In genomic region chr16:68292425-68292824, GRCh38 we compare ENCODE assay signal across 26 cellular contexts. TPM values are rescaled to one million over a fixed set of nuclear protein-coding genes. Genes with fewer than 3 reads are reported as not detected.
DNase-seq lines count a peak whose midpoint lies in the region; ATAC-seq, FAIRE-seq and TF ChIP-seq lines count a peak whose summit lies in the region.
"Had no signal": no experiment of that assay in that cellular context is flagged by ENCODE, and none has a peak within 500 bp of the region (broad histone marks: within the 10 kb centered on the region; RNA-seq: fewer than 3 reads in every experiment).

No MANE protein-coding gene starts in this region.

- H3K9ac ChIP-seq in HepG2 (ENCODE audit: insufficient read depth, low read depth, low read length), result no peak overlapping the region

- intact Hi-C loops in activated CD4-positive, alpha-beta T cell treated with anti-CD3 and anti-CD28 coated beads for 36 hours (cut with DNase I, micrococcal nuclease), result no loop called here
- intact Hi-C loops in HepG2 (cut with micrococcal nuclease; ENCODE audit: unreplicated experiment), result no loop called here
- intact Hi-C loops in right lobe of liver (cut with DNase I), result no loop called here

- peak overlapping the region; percentile 96 for H3K27ac Mint-ChIP-seq in activated CD4-positive, alpha-beta T cell treated with anti-CD3 and anti-CD28 coated beads for 36 hours
- H3K27ac Mint-ChIP-seq in activated naive CD8-positive, alpha-beta T cell treated with anti-CD3 and anti-CD28 coated beads for 36 hours, result peak overlapping the region; percentile 96
- H3K27ac Mint-ChIP-seq in stimulated activated naive B cell treated with anti-CD40 and anti-IgM and Interleukin-4, amounts not matched to agents 10 μg/mL and 1 μg/mL and 100 μg/mL, for 72 hours, result peak overlapping the region; percentile 51

- no peak for ATAC-seq in activated CD4-positive, alpha-beta T cell treated with anti-CD3 and anti-CD28 coated beads for 36 hours
- ATAC-seq in HepG2 (no peak), right lobe of liver (no peak), HG02884 (IDR thresholded peaks at IDR 0.05; ENCODE audit: unreplicated experiment) (no peak)
- ATAC-seq in stimulated activated naive B cell treated with anti-CD40 and anti-IgM and Interleukin-4, amounts not matched to agents 10 μg/mL and 1 μg/mL and 100 μg/mL, for 72 hours (replicated peaks), result no peak
- ATAC-seq: activated CD4-positive, CD25-positive, alpha-beta regulatory T cell treated with anti-CD3 and anti-CD28 coated beads, Interleukin-2, amount 50 U/mL, for 24 hours; left lobe of liver had no signal

- no peaks in the 10 kb centered on the region for H3K9me3 Mint-ChIP-seq in activated CD4-positive, alpha-beta T cell treated with anti-CD3 and anti-CD28 coated beads for 36 hours (ENCODE audit: low read depth)
- H3K9me3 Mint-ChIP-seq in activated naive CD8-positive, alpha-beta T cell treated with anti-CD3 and anti-CD28 coated beads for 36 hours, result no peaks in the 10 kb centered on the region
- H3K9me3 Mint-ChIP-seq in stimulated activated naive B cell treated with anti-CD40 and anti-IgM and Interleukin-4, amounts not matched to agents 10 μg/mL and 1 μg/mL and 100 μg/mL, for 72 hours, result no peaks in the 10 kb centered on the region

- H3K4me3 Mint-ChIP-seq in activated CD4-positive, alpha-beta T cell treated with anti-CD3 and anti-CD28 coated beads for 36 hours, result no peak overlapping the region
- H3K4me3 Mint-ChIP-seq in activated naive CD8-positive, alpha-beta T cell treated with anti-CD3 and anti-CD28 coated beads for 36 hours, result no peak overlapping the region
- no peak overlapping the region for H3K4me3 Mint-ChIP-seq in stimulated activated naive B cell treated with anti-CD40 and anti-IgM and Interleukin-4, amounts not matched to agents 10 μg/mL and 1 μg/mL and 100 μg/mL, for 72 hours

- TF ChIP-seq RAD21 in HepG2 (CRISPR knock-in tag; IDR thresholded peaks at IDR 0.05), result no peak

- H3K4me3 ChIP-seq in HepG2 (replicated peaks in 1 of 3; ENCODE audit: insufficient read depth in 1 of 3, low read depth in 2 of 3, low read length in 3 of 3) (no peak overlapping the region), right lobe of liver (no peak overlapping the region)
- H3K4me3 ChIP-seq: breast epithelium, colonic mucosa, esophagus muscularis mucosa, SK-N-MC had no signal

- no peak overlapping the region for H3K4me2 ChIP-seq in HepG2 (ENCODE audit: low read depth, low read length)

- TF ChIP-seq POLR2A in HepG2 (IDR thresholded peaks at IDR 0.05; ENCODE audit: insufficient read depth in 1 of 2, low read depth in 2 of 2, low read length in 2 of 2), result no peak
- no peak for TF ChIP-seq POLR2A in right lobe of liver (IDR thresholded peaks at IDR 0.05)

- WGBS in HepG2 (ENCODE audit: low lambda C conversion rate), result 98% methylated on average over 5 of the region's 5 CpGs
- 90% methylated on average over 5 of the region's 5 CpGs for WGBS in right lobe of liver (ENCODE audit: insufficient coverage, low coverage, low lambda C conversion rate, missing lambda C conversion rate)

- no peaks in the 10 kb centered on the region for H4K20me1 ChIP-seq in HepG2 (ENCODE audit: insufficient read depth, low read length)

- TF ChIP-seq CTCF in HepG2 (CRISPR knock-in tag; IDR thresholded peaks at IDR 0.05), result no peak
- no peak for TF ChIP-seq CTCF in right lobe of liver (IDR thresholded peaks at IDR 0.05)

- TF ChIP-seq EP300 in HepG2 (IDR thresholded peaks at IDR 0.05; ENCODE audit: low read depth in 2 of 2, low read length in 2 of 2), result no peak
- TF ChIP-seq EP300 in HepG2 (CRISPR knock-in tag; IDR thresholded peaks at IDR 0.05; ENCODE audit: borderline replicate concordance), result no peak

- no peak overlapping the region for H2AFZ ChIP-seq in HepG2 (ENCODE audit: low read length)

- H3K9me3 ChIP-seq in HepG2 (ENCODE audit: low read length) (no peaks in the 10 kb centered on the region), right lobe of liver (no peaks in the 10 kb centered on the region)
- H3K9me3 ChIP-seq: breast epithelium, colonic mucosa, esophagus muscularis mucosa had no signal

- POLR2A ChIA-PET in activated CD4-positive, alpha-beta T cell treated with anti-CD3 and anti-CD28 coated beads for 36 hours (lab: Charles Lee), result interaction anchor here (1.3 kb wide), 1 partner anchor 19 kb away, joined by 6 read pairs; the partner anchor contains the start of genes PRMT7 and SLC7A6OS
- POLR2A ChIA-PET in HepG2 (lab: Yijun Ruan, JAX), result interaction anchor here (1.0 kb wide), 1 partner anchor 18 kb away, joined by 3 read pairs; the partner anchor contains the start of genes PRMT7 and SLC7A6OS

- H3K4me1 ChIP-seq in HepG2 (ENCODE audit: insufficient read depth, low read length) (peaks cover 3% of the 10 kb centered on the region), right lobe of liver (no peaks in the 10 kb centered on the region)

- peaks cover 61% of the 10 kb centered on the region for H3K36me3 Mint-ChIP-seq in activated CD4-positive, alpha-beta T cell treated with anti-CD3 and anti-CD28 coated beads for 36 hours (ENCODE audit: low read depth)
- peaks cover 48% of the 10 kb centered on the region for H3K36me3 Mint-ChIP-seq in activated naive CD8-positive, alpha-beta T cell treated with anti-CD3 and anti-CD28 coated beads for 36 hours
- peaks cover 56 to 72% of the 10 kb centered on the region in 2 donors for H3K36me3 Mint-ChIP-seq in stimulated activated naive B cell treated with anti-CD40 and anti-IgM and Interleukin-4, amounts not matched to agents 10 μg/mL and 1 μg/mL and 100 μg/mL, for 72 hours

- no peak overlapping the region for H3K27ac ChIP-seq in HepG2 (ENCODE audit: extremely low read length, insufficient read depth, low read length)
- no peak overlapping the region for H3K27ac ChIP-seq in right lobe of liver
- H3K27ac ChIP-seq: breast epithelium, colonic mucosa, esophagus muscularis mucosa, HL-60, SK-N-MC had no signal

- peaks cover 4% of the 10 kb centered on the region for H3K79me2 ChIP-seq in HepG2 (ENCODE audit: insufficient read depth, low read length)

- no peak for FAIRE-seq in HepG2 (lab: Jason Lieb, UNC)
- FAIRE-seq: frontal cortex, G401.6, urothelium cell line had no signal

- H3K36me3 ChIP-seq in HepG2 (replicated peaks in 1 of 2; ENCODE audit: control insufficient read depth in 1 of 2, insufficient read depth in 2 of 2, low read length in 2 of 2), result peaks cover 67 to 92% of the 10 kb centered on the region in 2 experiments
- H3K36me3 ChIP-seq in right lobe of liver, result no peaks in the 10 kb centered on the region
- H3K36me3 ChIP-seq: breast epithelium had no signal

- in situ Hi-C loops in HepG2 (cut with HindIII; ENCODE audit: extremely low pct_ligation_motif_present, low pct_unique_long_range_greater_than_20kb), result no loop called here

- no peaks in the 10 kb centered on the region for H3K27me3 ChIP-seq in HepG2 (ENCODE audit: control insufficient read depth in 1 of 2, insufficient read depth in 2 of 2, low read length in 2 of 2)
- H3K27me3 ChIP-seq in right lobe of liver, result no peaks in the 10 kb centered on the region
- H3K27me3 ChIP-seq: breast epithelium, colonic mucosa, esophagus muscularis mucosa had no signal

- no peaks in the 10 kb centered on the region for H3K27me3 Mint-ChIP-seq in activated CD4-positive, alpha-beta T cell treated with anti-CD3 and anti-CD28 coated beads for 36 hours
- no peaks in the 10 kb centered on the region for H3K27me3 Mint-ChIP-seq in activated naive CD8-positive, alpha-beta T cell treated with anti-CD3 and anti-CD28 coated beads for 36 hours
- H3K27me3 Mint-ChIP-seq in stimulated activated naive B cell treated with anti-CD40 and anti-IgM and Interleukin-4, amounts not matched to agents 10 μg/mL and 1 μg/mL and 100 μg/mL, for 72 hours, result no peaks in the 10 kb centered on the region

- DNase-seq in activated CD4-positive, alpha-beta T cell treated with anti-CD3 and anti-CD28 coated beads for 36 hours, result no peak
- DNase-seq in activated CD4-positive, alpha-beta T cell treated with anti-CD3 and anti-CD28 coated beads for 4 hours, result no peak
- DNase-seq in HepG2 (ENCODE audit: low spot score) (no peak), right lobe of liver (no peak), D341Med (ENCODE audit: low spot score) (no peak)
- no peak for DNase-seq in activated naive CD8-positive, alpha-beta T cell treated with anti-CD3 and anti-CD28 coated beads for 36 hours
- no peak for DNase-seq in stimulated activated naive B cell treated with anti-CD40 and anti-IgM and Interleukin-4, amounts not matched to agents 10 μg/mL and 1 μg/mL and 100 μg/mL, for 72 hours
- DNase-seq: colonic mucosa, DMS53, HCEC 1CT, hippocampal formation, NCI-H1092 treated with DMSO at 0.1 percent for 48 hours, NCI-H1930, NCI-H2227 treated with DMSO at 0.1 percent for 48 hours had no signal

- H3K4me1 Mint-ChIP-seq in activated CD4-positive, alpha-beta T cell treated with anti-CD3 and anti-CD28 coated beads for 36 hours, result peaks cover 56% of the 10 kb centered on the region
- H3K4me1 Mint-ChIP-seq in activated naive CD8-positive, alpha-beta T cell treated with anti-CD3 and anti-CD28 coated beads for 36 hours, result peaks cover 54% of the 10 kb centered on the region
- H3K4me1 Mint-ChIP-seq in stimulated activated naive B cell treated with anti-CD40 and anti-IgM and Interleukin-4, amounts not matched to agents 10 μg/mL and 1 μg/mL and 100 μg/mL, for 72 hours, result peaks cover 43 to 74% of the 10 kb centered on the region in 2 donors

- CTCF ChIA-PET in activated CD4-positive, alpha-beta T cell treated with anti-CD3 and anti-CD28 coated beads for 36 hours (lab: Charles Lee), result interaction anchor here (0.6 to 7.7 kb wide), 8 partner anchors 8 to 31 kb away, joined by 3 to 54 read pairs (median 8); partner anchors contain the start of gene SLC7A6
- CTCF ChIA-PET in HepG2 (lab: Yijun Ruan, JAX; ENCODE audit: low intra/inter-chr PET ratio, low total read pairs), result no interaction called here

- BruUV-seq in HepG2 (replicated peaks; lab: Mats Ljungman, UMichigan), result no TSS peak

RNA-seq across cellular contexts. Expression of gene SLC7A6OS, which starts 18.3 kb away (rescaled TPM):
- 10 to 100 TPM; 17.4 to 21.7 TPM for total RNA-seq in activated CD4-positive, alpha-beta T cell treated with anti-CD3 and anti-CD28 coated beads for 36 hours
- total RNA-seq in HepG2 (2016; rRNA removed; fragmentation: Illumina TruSeq; extraction: Trizol) (21.5 and 21.6 TPM in 2 replicates), right lobe of liver (1 to 10 TPM; 4.0 to 5.4 (median 4.8) TPM)
- total RNA-seq in HepG2 (2016; cell fraction: cytosol; rRNA removed; fragmentation: Illumina TruSeq; extraction: Trizol; ENCODE audit: low read depth), result 4.2 and 5.7 TPM in 2 replicates
- 19.7 and 21.7 TPM in 2 replicates for total RNA-seq in HepG2 (2016; cell fraction: insoluble cytoplasmic fraction; rRNA removed; fragmentation: Illumina TruSeq; extraction: Trizol)
- total RNA-seq in HepG2 (2016; cell fraction: membrane; rRNA removed; fragmentation: Illumina TruSeq; extraction: Trizol), result 8.6 and 9.1 TPM in 2 replicates
- 28.4 and 34.8 TPM in 2 replicates for total RNA-seq in HepG2 (2016; cell fraction: nucleus; rRNA removed; fragmentation: Illumina TruSeq; extraction: Trizol)
- polyA plus RNA-seq in HepG2 (2011; rRNA removed), result 11.2 and 12.5 TPM in 2 replicates
- polyA plus RNA-seq in HepG2 (2011; cell fraction: cytosol; rRNA removed), result 6.1 and 9.0 TPM in 2 replicates
- polyA plus RNA-seq in HepG2 (2011; cell fraction: nucleus; rRNA removed), result 22.2 and 25.4 TPM in 2 replicates
- 12.1 and 13.5 TPM in 2 replicates for polyA plus RNA-seq in HepG2 (2012)
- 2.2 and 2.4 TPM in 2 replicates for polyA plus RNA-seq in HepG2 (2016; cell fraction: cytosol; fragmentation: Illumina TruSeq; extraction: Trizol; ENCODE audit: low read depth)
- 19.5 and 20.3 TPM in 2 replicates for polyA plus RNA-seq in HepG2 (2016; cell fraction: insoluble cytoplasmic fraction; fragmentation: Illumina TruSeq; extraction: Trizol; ENCODE audit: low read depth)
- 4.3 and 4.5 TPM in 2 replicates for polyA plus RNA-seq in HepG2 (2016; cell fraction: membrane; fragmentation: Illumina TruSeq; extraction: Trizol; ENCODE audit: low read depth)
- polyA plus RNA-seq in HepG2 (2016; cell fraction: nucleus; fragmentation: Illumina TruSeq; extraction: Trizol; ENCODE audit: insufficient read depth, low read depth), result 37.7 and 42.1 TPM in 2 replicates
- polyA minus RNA-seq in HepG2 (2011; rRNA and poly(A)+ RNA removed; ENCODE audit: low replicate concordance), result 8.8 and 15.1 TPM in 2 replicates
- polyA minus RNA-seq in HepG2 (2011; cell fraction: cytosol; rRNA and poly(A)+ RNA removed), result 4.7 and 4.9 TPM in 2 replicates
- polyA minus RNA-seq in HepG2 (2011; cell fraction: nucleus; rRNA and poly(A)+ RNA removed), result 26.7 and 28.5 TPM in 2 replicates
- total RNA-seq in activated naive CD8-positive, alpha-beta T cell treated with anti-CD3 and anti-CD28 coated beads for 36 hours, result 10 to 100 TPM; 23.0 to 23.3 TPM

RNA-seq across cellular contexts. Expression of gene PRMT7, which starts 18.4 kb away (rescaled TPM):
- total RNA-seq in activated CD4-positive, alpha-beta T cell treated with anti-CD3 and anti-CD28 coated beads for 36 hours, result 10 to 100 TPM; 62.7 to 70.7 TPM
- total RNA-seq in HepG2 (2016; rRNA removed; fragmentation: Illumina TruSeq; extraction: Trizol) (46.7 and 55.0 TPM in 2 replicates), right lobe of liver (10 to 100 TPM; 13.1 to 28.3 (median 21.1) TPM)
- 9.5 and 12.3 TPM in 2 replicates for total RNA-seq in HepG2 (2016; cell fraction: cytosol; rRNA removed; fragmentation: Illumina TruSeq; extraction: Trizol; ENCODE audit: low read depth)
- total RNA-seq in HepG2 (2016; cell fraction: insoluble cytoplasmic fraction; rRNA removed; fragmentation: Illumina TruSeq; extraction: Trizol), result 45.8 and 52.4 TPM in 2 replicates
- total RNA-seq in HepG2 (2016; cell fraction: membrane; rRNA removed; fragmentation: Illumina TruSeq; extraction: Trizol), result 18.9 and 20.2 TPM in 2 replicates
- total RNA-seq in HepG2 (2016; cell fraction: nucleus; rRNA removed; fragmentation: Illumina TruSeq; extraction: Trizol), result 51.3 and 66.0 TPM in 2 replicates
- 47.5 and 53.5 TPM in 2 replicates for polyA plus RNA-seq in HepG2 (2011; rRNA removed)
- polyA plus RNA-seq in HepG2 (2011; cell fraction: cytosol; rRNA removed), result 35.5 and 39.1 TPM in 2 replicates
- 268 and 334 TPM in 2 replicates for polyA plus RNA-seq in HepG2 (2011; cell fraction: nucleus; rRNA removed)
- polyA plus RNA-seq in HepG2 (2012), result 28.1 and 39.6 TPM in 2 replicates
- polyA plus RNA-seq in HepG2 (2016; cell fraction: cytosol; fragmentation: Illumina TruSeq; extraction: Trizol; ENCODE audit: low read depth), result 4.3 and 4.6 TPM in 2 replicates
- 36.4 and 39.2 TPM in 2 replicates for polyA plus RNA-seq in HepG2 (2016; cell fraction: insoluble cytoplasmic fraction; fragmentation: Illumina TruSeq; extraction: Trizol; ENCODE audit: low read depth)
- polyA plus RNA-seq in HepG2 (2016; cell fraction: membrane; fragmentation: Illumina TruSeq; extraction: Trizol; ENCODE audit: low read depth), result 6.8 and 7.1 TPM in 2 replicates
- 109 and 112 TPM in 2 replicates for polyA plus RNA-seq in HepG2 (2016; cell fraction: nucleus; fragmentation: Illumina TruSeq; extraction: Trizol; ENCODE audit: insufficient read depth, low read depth)
- polyA minus RNA-seq in HepG2 (2011; rRNA and poly(A)+ RNA removed; ENCODE audit: low replicate concordance), result 105 and 173 TPM in 2 replicates
- 15.1 and 21.0 TPM in 2 replicates for polyA minus RNA-seq in HepG2 (2011; cell fraction: cytosol; rRNA and poly(A)+ RNA removed)
- 89.8 and 99.8 TPM in 2 replicates for polyA minus RNA-seq in HepG2 (2011; cell fraction: nucleus; rRNA and poly(A)+ RNA removed)
- 10 to 100 TPM; 68.9 to 72.0 TPM for total RNA-seq in activated naive CD8-positive, alpha-beta T cell treated with anti-CD3 and anti-CD28 coated beads for 36 hours

RNA-seq across cellular contexts. Expression of gene SLC7A6, which starts 28.1 kb away (rescaled TPM):
- 10 to 100 TPM; 55.7 to 58.7 TPM for total RNA-seq in activated CD4-positive, alpha-beta T cell treated with anti-CD3 and anti-CD28 coated beads for 36 hours
- total RNA-seq in HepG2 (2016; rRNA removed; fragmentation: Illumina TruSeq; extraction: Trizol) (25.4 and 35.8 TPM in 2 replicates), right lobe of liver (1 to 10 TPM; 1.6 to 9.6 (median 4.5) TPM)
- total RNA-seq in HepG2 (2016; cell fraction: cytosol; rRNA removed; fragmentation: Illumina TruSeq; extraction: Trizol; ENCODE audit: low read depth), result 116 and 121 TPM in 2 replicates
- 25.1 and 35.3 TPM in 2 replicates for total RNA-seq in HepG2 (2016; cell fraction: insoluble cytoplasmic fraction; rRNA removed; fragmentation: Illumina TruSeq; extraction: Trizol)
- total RNA-seq in HepG2 (2016; cell fraction: membrane; rRNA removed; fragmentation: Illumina TruSeq; extraction: Trizol), result 38.4 and 41.5 TPM in 2 replicates
- total RNA-seq in HepG2 (2016; cell fraction: nucleus; rRNA removed; fragmentation: Illumina TruSeq; extraction: Trizol), result 53.5 and 62.4 TPM in 2 replicates
- polyA plus RNA-seq in HepG2 (2011; rRNA removed), result 67.4 and 70.8 TPM in 2 replicates
- 38.1 and 42.5 TPM in 2 replicates for polyA plus RNA-seq in HepG2 (2011; cell fraction: cytosol; rRNA removed)
- 195 and 234 TPM in 2 replicates for polyA plus RNA-seq in HepG2 (2011; cell fraction: nucleus; rRNA removed)
- 29.8 and 35.6 TPM in 2 replicates for polyA plus RNA-seq in HepG2 (2012)
- 4.5 and 5.9 TPM in 2 replicates for polyA plus RNA-seq in HepG2 (2016; cell fraction: cytosol; fragmentation: Illumina TruSeq; extraction: Trizol; ENCODE audit: low read depth)
- polyA plus RNA-seq in HepG2 (2016; cell fraction: insoluble cytoplasmic fraction; fragmentation: Illumina TruSeq; extraction: Trizol; ENCODE audit: low read depth), result 17.5 and 18.7 TPM in 2 replicates
- polyA plus RNA-seq in HepG2 (2016; cell fraction: membrane; fragmentation: Illumina TruSeq; extraction: Trizol; ENCODE audit: low read depth), result 8.7 and 9.5 TPM in 2 replicates
- 86.8 and 104 TPM in 2 replicates for polyA plus RNA-seq in HepG2 (2016; cell fraction: nucleus; fragmentation: Illumina TruSeq; extraction: Trizol; ENCODE audit: insufficient read depth, low read depth)
- 346 and 374 TPM in 2 replicates for polyA minus RNA-seq in HepG2 (2011; rRNA and poly(A)+ RNA removed; ENCODE audit: low replicate concordance)
- polyA minus RNA-seq in HepG2 (2011; cell fraction: cytosol; rRNA and poly(A)+ RNA removed), result 39.3 and 39.6 TPM in 2 replicates
- polyA minus RNA-seq in HepG2 (2011; cell fraction: nucleus; rRNA and poly(A)+ RNA removed), result 114 and 135 TPM in 2 replicates
- 10 to 100 TPM; 65.9 to 69.9 TPM for total RNA-seq in activated naive CD8-positive, alpha-beta T cell treated with anti-CD3 and anti-CD28 coated beads for 36 hours

RNA-seq across cellular contexts. Expression of gene PLA2G15, which starts 47.3 kb away (rescaled TPM):
- 1 to 10 TPM; 6.0 to 7.0 TPM for total RNA-seq in activated CD4-positive, alpha-beta T cell treated with anti-CD3 and anti-CD28 coated beads for 36 hours
- total RNA-seq in HepG2 (2016; rRNA removed; fragmentation: Illumina TruSeq; extraction: Trizol) (9.9 and 14.4 TPM in 2 replicates), right lobe of liver (10 to 100 TPM in 5 of 6 experiments, 1 to 10 TPM in 1; 9.7 to 21.2 (median 13.7) TPM)
- total RNA-seq in HepG2 (2016; cell fraction: cytosol; rRNA removed; fragmentation: Illumina TruSeq; extraction: Trizol; ENCODE audit: low read depth), result 1.6 and 1.9 TPM in 2 replicates
- 8.0 and 15.5 TPM in 2 replicates for total RNA-seq in HepG2 (2016; cell fraction: insoluble cytoplasmic fraction; rRNA removed; fragmentation: Illumina TruSeq; extraction: Trizol)
- total RNA-seq in HepG2 (2016; cell fraction: membrane; rRNA removed; fragmentation: Illumina TruSeq; extraction: Trizol), result 4.8 and 5.1 TPM in 2 replicates
- 16.6 and 20.9 TPM in 2 replicates for total RNA-seq in HepG2 (2016; cell fraction: nucleus; rRNA removed; fragmentation: Illumina TruSeq; extraction: Trizol)
- 23.7 and 30.2 TPM in 2 replicates for polyA plus RNA-seq in HepG2 (2011; rRNA removed)
- polyA plus RNA-seq in HepG2 (2011; cell fraction: cytosol; rRNA removed), result 18.0 and 24.3 TPM in 2 replicates
- polyA plus RNA-seq in HepG2 (2011; cell fraction: nucleus; rRNA removed), result 25.8 and 28.3 TPM in 2 replicates
- polyA plus RNA-seq in HepG2 (2012), result 14.5 and 15.3 TPM in 2 replicates
- 1.2 and 1.8 TPM in 2 replicates for polyA plus RNA-seq in HepG2 (2016; cell fraction: cytosol; fragmentation: Illumina TruSeq; extraction: Trizol; ENCODE audit: low read depth)
- polyA plus RNA-seq in HepG2 (2016; cell fraction: insoluble cytoplasmic fraction; fragmentation: Illumina TruSeq; extraction: Trizol; ENCODE audit: low read depth), result 8.4 and 8.8 TPM in 2 replicates
- 2.6 and 3.5 TPM in 2 replicates for polyA plus RNA-seq in HepG2 (2016; cell fraction: membrane; fragmentation: Illumina TruSeq; extraction: Trizol; ENCODE audit: low read depth)
- polyA plus RNA-seq in HepG2 (2016; cell fraction: nucleus; fragmentation: Illumina TruSeq; extraction: Trizol; ENCODE audit: insufficient read depth, low read depth), result 29.5 and 29.9 TPM in 2 replicates
- 18.7 and 48.3 TPM in 2 replicates for polyA minus RNA-seq in HepG2 (2011; rRNA and poly(A)+ RNA removed; ENCODE audit: low replicate concordance)
- 13.9 and 15.8 TPM in 2 replicates for polyA minus RNA-seq in HepG2 (2011; cell fraction: cytosol; rRNA and poly(A)+ RNA removed)
- 5.9 and 8.5 TPM in 2 replicates for polyA minus RNA-seq in HepG2 (2011; cell fraction: nucleus; rRNA and poly(A)+ RNA removed)
- total RNA-seq in activated naive CD8-positive, alpha-beta T cell treated with anti-CD3 and anti-CD28 coated beads for 36 hours, result 1 to 10 TPM; 7.9 to 8.0 TPM

RNA-seq across cellular contexts. Expression of gene ESRP2, which starts 56.5 kb away (rescaled TPM):
- under 1 TPM; 0.58 to 0.85 TPM for total RNA-seq in activated CD4-positive, alpha-beta T cell treated with anti-CD3 and anti-CD28 coated beads for 36 hours
- total RNA-seq in HepG2 (2016; rRNA removed; fragmentation: Illumina TruSeq; extraction: Trizol) (17.1 and 21.1 TPM in 2 replicates), right lobe of liver (100 to 1,000 TPM in 1 of 6 experiments, 10 to 100 TPM in 5; 44.8 to 102 (median 57.9) TPM)
- 6.8 and 7.6 TPM in 2 replicates for total RNA-seq in HepG2 (2016; cell fraction: cytosol; rRNA removed; fragmentation: Illumina TruSeq; extraction: Trizol; ENCODE audit: low read depth)
- total RNA-seq in HepG2 (2016; cell fraction: insoluble cytoplasmic fraction; rRNA removed; fragmentation: Illumina TruSeq; extraction: Trizol), result 14.0 and 20.2 TPM in 2 replicates
- total RNA-seq in HepG2 (2016; cell fraction: membrane; rRNA removed; fragmentation: Illumina TruSeq; extraction: Trizol), result 8.4 and 9.8 TPM in 2 replicates
- 30.8 and 33.0 TPM in 2 replicates for total RNA-seq in HepG2 (2016; cell fraction: nucleus; rRNA removed; fragmentation: Illumina TruSeq; extraction: Trizol)
- polyA plus RNA-seq in HepG2 (2011; rRNA removed), result 32.4 and 36.3 TPM in 2 replicates
- polyA plus RNA-seq in HepG2 (2011; cell fraction: cytosol; rRNA removed), result 15.3 and 21.4 TPM in 2 replicates
- polyA plus RNA-seq in HepG2 (2011; cell fraction: nucleus; rRNA removed), result 149 and 178 TPM in 2 replicates
- 22.9 and 25.0 TPM in 2 replicates for polyA plus RNA-seq in HepG2 (2012)
- 1.9 and 2.0 TPM in 2 replicates for polyA plus RNA-seq in HepG2 (2016; cell fraction: cytosol; fragmentation: Illumina TruSeq; extraction: Trizol; ENCODE audit: low read depth)
- polyA plus RNA-seq in HepG2 (2016; cell fraction: insoluble cytoplasmic fraction; fragmentation: Illumina TruSeq; extraction: Trizol; ENCODE audit: low read depth), result 20.9 and 25.3 TPM in 2 replicates
- polyA plus RNA-seq in HepG2 (2016; cell fraction: membrane; fragmentation: Illumina TruSeq; extraction: Trizol; ENCODE audit: low read depth), result 6.3 and 6.7 TPM in 2 replicates
- polyA plus RNA-seq in HepG2 (2016; cell fraction: nucleus; fragmentation: Illumina TruSeq; extraction: Trizol; ENCODE audit: insufficient read depth, low read depth), result 75.9 and 77.2 TPM in 2 replicates
- 91.8 and 102 TPM in 2 replicates for polyA minus RNA-seq in HepG2 (2011; rRNA and poly(A)+ RNA removed; ENCODE audit: low replicate concordance)
- 22.4 and 22.8 TPM in 2 replicates for polyA minus RNA-seq in HepG2 (2011; cell fraction: cytosol; rRNA and poly(A)+ RNA removed)
- polyA minus RNA-seq in HepG2 (2011; cell fraction: nucleus; rRNA and poly(A)+ RNA removed), result 79.8 and 79.9 TPM in 2 replicates
- total RNA-seq in activated naive CD8-positive, alpha-beta T cell treated with anti-CD3 and anti-CD28 coated beads for 36 hours, result 1 to 10 TPM in 1 of 2 experiments, under 1 TPM in 1; 0.92 to 1.2 TPM
- total RNA-seq: frontal cortex, skeletal muscle tissue, temporal lobe had no signal
